In the genomic region with DNA sequence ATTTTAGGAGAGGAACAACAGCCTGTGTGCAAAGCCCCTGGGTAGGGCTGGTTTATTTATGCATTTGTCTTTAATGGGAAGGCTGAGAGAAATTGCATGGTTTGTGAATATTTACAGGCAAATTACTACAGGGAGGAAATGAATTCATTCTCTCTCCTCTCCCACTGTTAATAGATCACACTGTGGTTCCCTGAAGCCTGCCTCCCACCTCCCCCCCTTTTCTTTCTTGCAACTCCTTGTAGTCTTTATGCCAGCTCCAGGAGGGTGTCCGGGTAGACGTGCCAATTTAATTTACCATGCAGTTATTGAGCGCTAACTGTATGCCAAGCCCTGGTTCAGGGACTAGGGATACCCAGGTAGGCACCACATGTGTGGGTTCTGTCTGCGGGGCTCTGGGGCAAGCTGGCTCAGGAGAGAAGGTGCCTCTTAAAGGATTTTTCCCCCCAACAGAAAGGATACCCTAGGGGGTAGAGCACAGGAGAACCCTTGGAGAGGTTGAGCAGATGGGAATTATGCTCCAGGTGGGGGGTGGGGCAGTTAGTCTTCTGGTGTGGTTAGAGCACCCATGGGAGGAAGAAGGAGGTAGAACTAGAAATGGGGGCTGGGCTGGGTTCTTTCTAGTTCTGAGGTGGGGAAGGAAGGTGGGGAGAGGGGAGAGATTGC, we compare ENCODE assay signal across 1 cellular context.
TF ChIP-seq lines count a peak whose summit lies in the region.

No MANE protein-coding gene starts in this region.

TF ChIP-seq in H1, 55 proteins besides CTCF, POLR2A, EP300 and RAD21:
- no peak for TF ChIP-seq CBX5 (IDR thresholded peaks at IDR 0.05; ENCODE audit: low read depth, low read length)
- TF ChIP-seq NANOG (IDR thresholded peaks at IDR 0.05; ENCODE audit: insufficient read depth, low read depth, low read length, poor library complexity, severe bottlenecking), result no peak
- no peak for TF ChIP-seq SIN3A (conservative IDR thresholded peaks at IDR 0.05 in 1 of 2, IDR thresholded peaks at IDR 0.05 in 1 of 2; ENCODE audit: low read depth in 1 of 2, low read length in 2 of 2)
- no peak for TF ChIP-seq GABPA (IDR thresholded peaks at IDR 0.05; ENCODE audit: borderline replicate concordance, insufficient read depth, low read length)
- TF ChIP-seq FOSL1 (IDR thresholded peaks at IDR 0.05; ENCODE audit: insufficient read depth, low read depth, low read length), result no peak
- TF ChIP-seq POU5F1 (IDR thresholded peaks at IDR 0.05; ENCODE audit: low read depth, low read length), result no peak
